In genomic region chr3:188283347-188283746, GRCh38 we compare ENCODE assay signal across 11 cellular contexts.
DNase-seq lines count a peak whose midpoint lies in the region; ATAC-seq, FAIRE-seq and TF ChIP-seq lines count a peak whose summit lies in the region.
"Had no signal": no experiment of that assay in that cellular context is flagged by ENCODE, and none has a peak within 500 bp of the region (broad histone marks: within the 10 kb centered on the region; RNA-seq: fewer than 3 reads in every experiment).

No MANE protein-coding gene starts in this region.

- no peak overlapping the region for H3K4me3 Mint-ChIP-seq in activated naive CD8-positive, alpha-beta T cell treated with anti-CD3 and anti-CD28 coated beads, Interleukin-2, amount 50 U/mL, for 24 hours
- no peak overlapping the region for H3K4me3 Mint-ChIP-seq in stimulated activated effector memory CD8-positive, alpha-beta T cell treated with anti-CD3 and anti-CD28 coated beads, Interleukin-12 subunit alpha, Interleukin-12 subunit beta, amount 100 ng/mL, for 72 hours
- H3K4me3 Mint-ChIP-seq: activated naive CD8-positive, alpha-beta T cell treated with anti-CD3 and anti-CD28 coated beads, Interleukin-2, amount 10 ng/mL, durations not matched to agents 7 days and 5 days; naive B cell had no signal

- H3F3A ChIP-seq in Loucy (ENCODE audit: low read depth) = no peaks in the 10 kb centered on the region

- no peak for FAIRE-seq in RCC 7860 (lab: Jason Lieb, UNC)
- FAIRE-seq: TTC549 had no signal

- H3K36me3 Mint-ChIP-seq in activated naive CD8-positive, alpha-beta T cell treated with anti-CD3 and anti-CD28 coated beads, Interleukin-2, amount 50 U/mL, for 24 hours (ENCODE audit: low read depth) = peaks cover 9% of the 10 kb centered on the region
- peaks cover 6% of the 10 kb centered on the region for H3K36me3 Mint-ChIP-seq in stimulated activated effector memory CD8-positive, alpha-beta T cell treated with anti-CD3 and anti-CD28 coated beads, Interleukin-12 subunit alpha, Interleukin-12 subunit beta, amount 100 ng/mL, for 72 hours

- no peak overlapping the region for H2AFZ ChIP-seq in Loucy (ENCODE audit: low read length)

- H3K9me2 ChIP-seq in Loucy (replicated peaks; ENCODE audit: low read depth, low read length) = no peaks in the 10 kb centered on the region

- H3K4me3 ChIP-seq in Loucy (ENCODE audit: low read length, poor library complexity, severe bottlenecking) = no peak overlapping the region

- H3K79me2 ChIP-seq in Loucy (ENCODE audit: insufficient read depth, low read length) = peaks cover 10% of the 10 kb centered on the region; the same call in 1 of the 2 replicates

- H3K27ac Mint-ChIP-seq in activated naive CD8-positive, alpha-beta T cell treated with anti-CD3 and anti-CD28 coated beads, Interleukin-2, amount 50 U/mL, for 24 hours = peak overlapping the region; percentile 11
- H3K27ac Mint-ChIP-seq in stimulated activated effector memory CD8-positive, alpha-beta T cell treated with anti-CD3 and anti-CD28 coated beads, Interleukin-12 subunit alpha, Interleukin-12 subunit beta, amount 100 ng/mL, for 72 hours = peak overlapping the region; percentile 62

- intact Hi-C loops in left ventricle myocardium superior (cut with micrococcal nuclease) = no loop called here

- ATAC-seq in activated naive CD8-positive, alpha-beta T cell treated with anti-CD3 and anti-CD28 coated beads, Interleukin-2, amount 50 U/mL, for 24 hours = no peak
- ATAC-seq in left ventricle myocardium superior (peak; percentile 17), HG03196 (IDR thresholded peaks at IDR 0.05; ENCODE audit: unreplicated experiment) (no peak)
- ATAC-seq in stimulated activated effector memory CD8-positive, alpha-beta T cell treated with anti-CD3 and anti-CD28 coated beads, Interleukin-12 subunit alpha, Interleukin-12 subunit beta, amount 100 ng/mL, for 72 hours = no peak

- no peaks in the 10 kb centered on the region for H3K36me3 ChIP-seq in Loucy (ENCODE audit: insufficient read depth, low read length)

- no peak overlapping the region for H3K9ac ChIP-seq in Loucy (ENCODE audit: low read depth, low read length, poor library complexity, severe bottlenecking)

- H3K27me3 Mint-ChIP-seq in activated naive CD8-positive, alpha-beta T cell treated with anti-CD3 and anti-CD28 coated beads, Interleukin-2, amount 50 U/mL, for 24 hours = no peaks in the 10 kb centered on the region
- H3K27me3 Mint-ChIP-seq: activated naive CD8-positive, alpha-beta T cell treated with anti-CD3 and anti-CD28 coated beads, Interleukin-2, amount 10 ng/mL, durations not matched to agents 7 days and 5 days; naive B cell had no signal

- H4K20me1 ChIP-seq in Loucy (ENCODE audit: insufficient read depth, low read length, poor library complexity, severe bottlenecking) = no peaks in the 10 kb centered on the region

- no peaks in the 10 kb centered on the region for H3K4me1 ChIP-seq in Loucy (ENCODE audit: insufficient read depth, low read length, poor library complexity, severe bottlenecking)

- H3K9me3 Mint-ChIP-seq in activated naive CD8-positive, alpha-beta T cell treated with anti-CD3 and anti-CD28 coated beads, Interleukin-2, amount 50 U/mL, for 24 hours = no peaks in the 10 kb centered on the region
- no peaks in the 10 kb centered on the region for H3K9me3 Mint-ChIP-seq in stimulated activated effector memory CD8-positive, alpha-beta T cell treated with anti-CD3 and anti-CD28 coated beads, Interleukin-12 subunit alpha, Interleukin-12 subunit beta, amount 100 ng/mL, for 72 hours
- H3K9me3 Mint-ChIP-seq: activated naive CD8-positive, alpha-beta T cell treated with anti-CD3 and anti-CD28 coated beads, Interleukin-2, amount 10 ng/mL, durations not matched to agents 7 days and 5 days; naive B cell had no signal

- H3K9me3 ChIP-seq in Loucy (ENCODE audit: insufficient read depth, low read depth, low read length) = no peaks in the 10 kb centered on the region

- 0 out of 2 replicates have a peak, but pooled peaks have one; percentile 20 for TF ChIP-seq CTCF in Loucy (conservative IDR thresholded peaks at IDR 0.05; ENCODE audit: low read length)

- H3K4me1 Mint-ChIP-seq in activated naive CD8-positive, alpha-beta T cell treated with anti-CD3 and anti-CD28 coated beads, Interleukin-2, amount 50 U/mL, for 24 hours = peaks cover 56% of the 10 kb centered on the region
- peaks cover 49% of the 10 kb centered on the region for H3K4me1 Mint-ChIP-seq in stimulated activated effector memory CD8-positive, alpha-beta T cell treated with anti-CD3 and anti-CD28 coated beads, Interleukin-12 subunit alpha, Interleukin-12 subunit beta, amount 100 ng/mL, for 72 hours

- no peak overlapping the region for H3K4me2 ChIP-seq in Loucy (ENCODE audit: low read depth, low read length, poor library complexity, severe bottlenecking)

- H3K27me3 ChIP-seq in Loucy (ENCODE audit: insufficient read depth, low read length, poor library complexity, severe bottlenecking) = no peaks in the 10 kb centered on the region

- no peak for DNase-seq in activated naive CD8-positive, alpha-beta T cell treated with anti-CD3 and anti-CD28 coated beads, Interleukin-2, amount 50 U/mL, for 24 hours
- DNase-seq in left ventricle myocardium superior = no peak
- no peak for DNase-seq in stimulated activated effector memory CD8-positive, alpha-beta T cell treated with anti-CD3 and anti-CD28 coated beads, Interleukin-12 subunit alpha, Interleukin-12 subunit beta, amount 100 ng/mL, for 72 hours (ENCODE audit: low spot score in 2 of 2)
- no peak for DNase-seq in stimulated activated CD4-positive, alpha-beta T cell treated with anti-CD3 and anti-CD28 coated beads, Interleukin-15, amount 100 ng/mL, for 24 hours
- no peak for DNase-seq in activated CD4-positive, CD25-positive, alpha-beta regulatory T cell treated with anti-CD3 and anti-CD28 coated beads, Interleukin-2, amount 50 U/mL, for 72 hours
- DNase-seq in RCC 7860 (ENCODE audit: low spot score) = no peak
- DNase-seq: activated naive CD8-positive, alpha-beta T cell treated with anti-CD3 and anti-CD28 coated beads, Interleukin-2, amount 10 ng/mL, durations not matched to agents 7 days and 5 days; naive B cell had no signal
